In the genomic region with DNA sequence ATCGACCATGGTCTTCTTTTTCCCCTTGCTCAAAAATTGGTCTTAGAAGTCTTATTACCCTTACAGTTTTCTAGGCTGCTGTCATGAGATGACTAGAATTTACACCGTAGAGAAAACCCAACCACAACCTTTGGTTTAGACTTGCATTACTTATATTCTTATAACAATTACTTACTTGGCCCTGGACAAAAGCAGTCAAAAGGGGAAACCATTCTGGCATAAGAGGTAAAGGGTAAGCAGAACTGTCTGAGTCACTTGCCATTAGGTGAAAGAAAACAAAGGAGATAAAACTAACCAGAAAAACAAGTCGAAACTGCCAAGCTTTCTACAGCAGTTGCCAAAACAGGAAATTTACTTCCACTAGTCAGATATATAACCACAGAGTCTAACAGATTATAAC, we compare ENCODE assay signal across 8 cellular contexts. TPM values are rescaled to one million over a fixed set of nuclear protein-coding genes. Genes with fewer than 3 reads are reported as not detected.
DNase-seq lines count a peak whose midpoint lies in the region; ATAC-seq and TF ChIP-seq lines count a peak whose summit lies in the region.

No MANE protein-coding gene starts in this region.

- H3K27ac ChIP-seq in RWPE2 (ENCODE audit: poor library complexity, severe bottlenecking) (peak overlapping the region; percentile 64), SJCRH30 (no peak overlapping the region)

- H3K4me3 Mint-ChIP-seq in activated T-cell treated with anti-CD3 and anti-CD28 coated beads, Interleukin-2, amount 50 U/mL, for 72 hours: peak overlapping the region; percentile 64 to 80
- H3K4me3 Mint-ChIP-seq in stimulated activated naive CD8-positive, alpha-beta T cell treated with anti-CD3 and anti-CD28 coated beads, Interleukin-15, Interleukin-2, amounts not matched to agents 100 ng/mL and 50 ng/mL, for 24 hours: peak overlapping the region; percentile 70

- H3K27ac Mint-ChIP-seq in activated T-cell treated with anti-CD3 and anti-CD28 coated beads, Interleukin-2, amount 50 U/mL, for 72 hours: peak overlapping the region; percentile 34
- peak overlapping the region; percentile 86 for H3K27ac Mint-ChIP-seq in stimulated activated naive CD8-positive, alpha-beta T cell treated with anti-CD3 and anti-CD28 coated beads, Interleukin-15, Interleukin-2, amounts not matched to agents 100 ng/mL and 50 ng/mL, for 24 hours

- no peak for TF ChIP-seq CTCF in RWPE2 (IDR thresholded peaks at IDR 0.05; ENCODE audit: poor library complexity, severe bottlenecking)
- TF ChIP-seq CTCF in fibroblast of mammary gland (conservative IDR thresholded peaks at IDR 0.05; ENCODE audit: control insufficient read depth, insufficient read depth, low read depth, low read length): no peak

- peak; percentile 29 to 37 for DNase-seq in activated T-cell treated with anti-CD3 and anti-CD28 coated beads, Interleukin-2, amount 50 U/mL, for 72 hours
- DNase-seq in activated T-cell treated with anti-CD3 and anti-CD28 coated beads, Interleukin-2, amount 50 U/mL, for 1 hour: no peak
- DNase-seq in RWPE2 (ENCODE audit: low spot score) (no peak), fibroblast of mammary gland (ENCODE audit: low read depth) (peak; percentile 80), GOT3 (lab: John Stamatoyannopoulos, UW) (no peak), SJCRH30 (no peak)

- peak; percentile 91 for ATAC-seq in activated T-cell treated with anti-CD3 and anti-CD28 coated beads, Interleukin-2, amount 50 U/mL, for 72 hours (replicated peaks in 1 of 2)
- peak; percentile 57 for ATAC-seq in HG03060 (IDR thresholded peaks at IDR 0.05; ENCODE audit: low read depth, unreplicated experiment)
- ATAC-seq in RWPE2 (ENCODE audit: low read depth): peak; percentile 90

- H3K4me3 ChIP-seq in RWPE2 (ENCODE audit: severe bottlenecking) (no peak overlapping the region), fibroblast of mammary gland (ENCODE audit: control insufficient read depth, low read depth, low read length) (no peak overlapping the region), SJCRH30 (no peak overlapping the region)

- H3K9me3 ChIP-seq in RWPE2 (ENCODE audit: severe bottlenecking) (no peaks in the 10 kb centered on the region), SJCRH30 (replicated peaks) (0 out of 2 replicates have a peak, but pooled peaks cover 4% of the 10 kb centered on the region)

- peaks cover 45% of the 10 kb centered on the region for H3K36me3 ChIP-seq in RWPE2 (ENCODE audit: low read depth)
- peaks cover 56% of the 10 kb centered on the region for H3K36me3 ChIP-seq in SJCRH30

- H3K4me1 Mint-ChIP-seq in activated T-cell treated with anti-CD3 and anti-CD28 coated beads, Interleukin-2, amount 50 U/mL, for 72 hours (ENCODE audit: low read depth): peaks cover 70% of the 10 kb centered on the region
- H3K4me1 Mint-ChIP-seq in stimulated activated naive CD8-positive, alpha-beta T cell treated with anti-CD3 and anti-CD28 coated beads, Interleukin-15, Interleukin-2, amounts not matched to agents 100 ng/mL and 50 ng/mL, for 24 hours (ENCODE audit: low read depth): peaks cover 74% of the 10 kb centered on the region

- H3K4me1 ChIP-seq in RWPE2 (ENCODE audit: insufficient read depth, poor library complexity, severe bottlenecking): peaks cover 35% of the 10 kb centered on the region
- peaks cover 19% of the 10 kb centered on the region for H3K4me1 ChIP-seq in SJCRH30

- peaks cover 15 to 30% of the 10 kb centered on the region in 2 donors for H3K36me3 Mint-ChIP-seq in activated T-cell treated with anti-CD3 and anti-CD28 coated beads, Interleukin-2, amount 50 U/mL, for 72 hours (ENCODE audit: insufficient read depth in 2 of 2)
- peaks cover 58% of the 10 kb centered on the region for H3K36me3 Mint-ChIP-seq in stimulated activated naive CD8-positive, alpha-beta T cell treated with anti-CD3 and anti-CD28 coated beads, Interleukin-15, Interleukin-2, amounts not matched to agents 100 ng/mL and 50 ng/mL, for 24 hours (ENCODE audit: low read depth)

- H3K27me3 ChIP-seq in RWPE2 (ENCODE audit: insufficient read depth, poor library complexity, severe bottlenecking) (no peaks in the 10 kb centered on the region), SJCRH30 (no peaks in the 10 kb centered on the region)

- peaks cover 2 to 3% of the 10 kb centered on the region in 2 donors for H3K9me3 Mint-ChIP-seq in activated T-cell treated with anti-CD3 and anti-CD28 coated beads, Interleukin-2, amount 50 U/mL, for 72 hours
- peaks cover 4% of the 10 kb centered on the region for H3K9me3 Mint-ChIP-seq in stimulated activated naive CD8-positive, alpha-beta T cell treated with anti-CD3 and anti-CD28 coated beads, Interleukin-15, Interleukin-2, amounts not matched to agents 100 ng/mL and 50 ng/mL, for 24 hours

- H3K27me3 Mint-ChIP-seq in activated T-cell treated with anti-CD3 and anti-CD28 coated beads, Interleukin-2, amount 50 U/mL, for 72 hours (ENCODE audit: low read depth): no peaks in the 10 kb centered on the region
- H3K27me3 Mint-ChIP-seq in stimulated activated naive CD8-positive, alpha-beta T cell treated with anti-CD3 and anti-CD28 coated beads, Interleukin-15, Interleukin-2, amounts not matched to agents 100 ng/mL and 50 ng/mL, for 24 hours: no peaks in the 10 kb centered on the region

RNA-seq across cellular contexts. Expression of gene TMEM245, which starts 17.9 kb away (rescaled TPM):
- total RNA-seq in activated T-cell treated with anti-CD3 and anti-CD28 coated beads, Interleukin-2, amount 50 U/mL, for 72 hours: 10 to 100 TPM; 30.7 to 35.5 TPM
- total RNA-seq in SJCRH30 (2014; rRNA removed; shearing (Covaris generic)): 49.7 and 50.7 TPM in 2 replicates

Comparison
In these comparisons a context has a peak if more than half of its experiments do, and no peak if none do; other contexts are left out.
1. DNase-seq: peak in activated T-cell treated with anti-CD3 and anti-CD28 coated beads, Interleukin-2, amount 50 U/mL, for 72 hours (2 of 2) and fibroblast of mammary gland (single experiment); none in activated T-cell treated with anti-CD3 and anti-CD28 coated beads, Interleukin-2, amount 50 U/mL, for 1 hour (single experiment), RWPE2 (single experiment), GOT3 (single experiment) and SJCRH30 (0 of 2).
2. Peak in every context shown above with its lines, with median percentiles within 50 percentile points of each other: ATAC-seq.